In the genomic region with DNA sequence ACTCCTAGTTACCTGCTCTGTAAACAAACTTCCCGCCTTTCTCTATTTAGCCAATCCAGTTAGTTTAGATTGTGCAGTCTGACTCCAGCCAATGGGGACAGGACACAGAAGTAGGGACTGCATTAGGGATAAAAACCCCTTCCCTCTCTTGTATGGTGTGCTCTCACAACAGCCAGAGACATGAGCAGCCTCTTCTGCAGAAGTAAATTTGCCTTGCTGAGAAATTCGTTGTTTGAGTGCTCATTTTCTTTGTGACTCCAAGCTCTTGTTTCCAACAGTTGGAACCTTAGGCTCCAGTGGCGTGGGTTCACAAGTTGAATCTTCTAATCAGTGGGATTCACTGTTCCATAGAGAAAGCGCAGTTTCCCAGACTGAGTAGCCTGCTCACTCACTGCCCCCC, we compare ENCODE assay signal across 19 cellular contexts.
DNase-seq lines count a peak whose midpoint lies in the region; ATAC-seq and TF ChIP-seq lines count a peak whose summit lies in the region.
"Had no signal": no experiment of that assay in that cellular context is flagged by ENCODE, and none has a peak within 500 bp of the region (broad histone marks: within the 10 kb centered on the region; RNA-seq: fewer than 3 reads in every experiment).

No MANE protein-coding gene starts in this region.

- H3K9me3 Mint-ChIP-seq in endodermal cell: peaks cover 73% of the 10 kb centered on the region

- H2AFZ ChIP-seq in OCI-LY7 (ENCODE audit: low read length): no peak overlapping the region

- POLR2A ChIA-PET in HEK293 (lab: Yijun Ruan, JAX) (no interaction called here), OCI-LY7 (lab: Charles Lee) (no interaction called here)

- peaks cover 2% of the 10 kb centered on the region for H3K4me1 Mint-ChIP-seq in endodermal cell
- H3K4me1 Mint-ChIP-seq: CD4-positive, alpha-beta memory T cell had no signal

- H3K27me3 ChIP-seq in endodermal cell (ENCODE audit: control insufficient read depth, insufficient read depth, low read length, poor library complexity, severe bottlenecking) (no peaks in the 10 kb centered on the region), neutrophil (no peaks in the 10 kb centered on the region)
- H3K27me3 ChIP-seq: BLaER1 treated with 17β-estradiol and CSF1 and Interleukin-3, amounts not matched to agents 10 nM and 100 nM; SJCRH30 had no signal

- H3K36me3 ChIP-seq in HEK293 (ENCODE audit: control insufficient read depth in 2 of 2, insufficient read depth in 1 of 2, low read length in 2 of 2) (no peaks in the 10 kb centered on the region), OCI-LY7 (ENCODE audit: insufficient read depth, low read length) (no peaks in the 10 kb centered on the region), endodermal cell (ENCODE audit: control insufficient read depth, insufficient read depth, low read length) (no peaks in the 10 kb centered on the region), neutrophil (no peaks in the 10 kb centered on the region)
- H3K36me3 ChIP-seq: SJCRH30 had no signal

- CTCF ChIA-PET in HEK293 (lab: Yijun Ruan, JAX): no interaction called here
- CTCF ChIA-PET in OCI-LY7 (lab: Charles Lee; ENCODE audit: unreplicated experiment): no interaction called here

- H3K27me3 Mint-ChIP-seq in endodermal cell (ENCODE audit: insufficient read depth): no peaks in the 10 kb centered on the region

- H3K4me1 ChIP-seq in HEK293 (ENCODE audit: control insufficient read depth, insufficient read depth, low read length): no peaks in the 10 kb centered on the region
- no peaks in the 10 kb centered on the region for H3K4me1 ChIP-seq in OCI-LY7 (ENCODE audit: insufficient read depth, low read length, poor library complexity, severe bottlenecking)
- no peaks in the 10 kb centered on the region for H3K4me1 ChIP-seq in endodermal cell (ENCODE audit: control insufficient read depth, insufficient read depth, low read length)
- H3K4me1 ChIP-seq in neutrophil (ENCODE audit: control insufficient read depth in 1 of 2, insufficient read depth in 1 of 2, low read depth in 1 of 2, low read length in 1 of 2): no peaks in the 10 kb centered on the region
- H3K4me1 ChIP-seq: BLaER1 treated with 17β-estradiol and CSF1 and Interleukin-3, amounts not matched to agents 10 nM and 100 nM; Caco-2; SJCRH30 had no signal

- H3K9me3 ChIP-seq in HEK293 (ENCODE audit: control insufficient read depth, insufficient read depth, low read depth, low read length) (no peaks in the 10 kb centered on the region), OCI-LY7 (ENCODE audit: low read length) (peaks cover 15% of the 10 kb centered on the region; the same call in 1 of the 2 replicates), endodermal cell (ENCODE audit: control insufficient read depth, low read length) (peaks cover 53% of the 10 kb centered on the region), neutrophil (peaks cover 23% of the 10 kb centered on the region)

- BruUV-seq in OCI-LY7 (replicated peaks; lab: Mats Ljungman, UMichigan): no TSS peak

- no peaks in the 10 kb centered on the region for H3K79me2 ChIP-seq in OCI-LY7 (ENCODE audit: insufficient read depth, low read depth, low read length)

- H3K36me3 Mint-ChIP-seq in endodermal cell (ENCODE audit: low read depth): peaks cover 2% of the 10 kb centered on the region

- TF ChIP-seq CTCF in HEK293 (tag by site-specific recombination; IDR thresholded peaks at IDR 0.05) (no peak), OCI-LY7 (conservative IDR thresholded peaks at IDR 0.05; ENCODE audit: low read length) (no peak), endodermal cell (conservative IDR thresholded peaks at IDR 0.05) (no peak), neutrophil (IDR thresholded peaks at IDR 0.05) (no peak)

- DNase-seq in OCI-LY7 (ENCODE audit: low spot score): peak; percentile 29
- no peak for DNase-seq in endodermal cell
- no peak for DNase-seq in germinal center (ENCODE audit: low spot score)
- DNase-seq in SKM-1 (lab: John Stamatoyannopoulos, UW; ENCODE audit: unreplicated experiment): no peak
- DNase-seq: Caco-2; CD4-positive, alpha-beta memory T cell; DMS153; GDM1; H7; HFFc6; IMR-90; Karpas-422; NCI-H187; SJCRH30 had no signal

- no peak for ATAC-seq in GM19397 (IDR thresholded peaks at IDR 0.05; ENCODE audit: unreplicated experiment)
- ATAC-seq: Panc1 had no signal

- WGBS in endodermal cell (ENCODE audit: insufficient coverage in 1 of 2, insufficient read length in 1 of 2), 2 experiments: 86 to 91% methylated on average over 4 of the region's 4 CpGs

- no peak overlapping the region for H3K9ac ChIP-seq in endodermal cell (ENCODE audit: extremely low read depth, low read length, poor library complexity, severe bottlenecking)
- H3K9ac ChIP-seq: BLaER1 treated with 17β-estradiol and CSF1 and Interleukin-3, amounts not matched to agents 10 nM and 100 nM had no signal

- H3K4me3 ChIP-seq in HEK293 (ENCODE audit: low read depth, low read length) (no peak overlapping the region), OCI-LY7 (ENCODE audit: low read depth, low read length, poor library complexity, severe bottlenecking) (no peak overlapping the region), endodermal cell (ENCODE audit: low read length) (peak overlapping the region; percentile 35), neutrophil (ENCODE audit: low read depth in 1 of 2, low read length in 1 of 2) (no peak overlapping the region)
- H3K4me3 ChIP-seq: SJCRH30 had no signal

- intact Hi-C loops in OCI-LY7 (cut with micrococcal nuclease; ENCODE audit: unreplicated experiment): no loop called here

- H3K27ac Mint-ChIP-seq in endodermal cell: no peak overlapping the region
- H3K27ac Mint-ChIP-seq: CD4-positive, alpha-beta memory T cell; HFFc6 had no signal

- no peak overlapping the region for H3K4me2 ChIP-seq in OCI-LY7 (ENCODE audit: low read length)
- H3K4me2 ChIP-seq: BLaER1 treated with 17β-estradiol and CSF1 and Interleukin-3, amounts not matched to agents 10 nM and 100 nM had no signal

- no peak overlapping the region for H3K4me3 Mint-ChIP-seq in endodermal cell
- H3K4me3 Mint-ChIP-seq: CD4-positive, alpha-beta memory T cell; HFFc6 had no signal

- no peaks in the 10 kb centered on the region for H3K9me2 ChIP-seq in OCI-LY7 (ENCODE audit: insufficient read depth, low read length)

- no peak overlapping the region for H3K27ac ChIP-seq in HEK293 (ENCODE audit: extremely low read depth, low read depth, low read length)
- H3K27ac ChIP-seq in OCI-LY7 (ENCODE audit: low read depth, low read length, poor library complexity, severe bottlenecking): no peak overlapping the region
- no peak overlapping the region for H3K27ac ChIP-seq in endodermal cell (ENCODE audit: low read depth, low read length)
- H3K27ac ChIP-seq in neutrophil: peak overlapping the region; percentile 38
- H3K27ac ChIP-seq: BLaER1 treated with 17β-estradiol and CSF1 and Interleukin-3, amounts not matched to agents 10 nM and 100 nM; SJCRH30 had no signal

- no peaks in the 10 kb centered on the region for H4K20me1 ChIP-seq in OCI-LY7 (ENCODE audit: insufficient read depth, low read length)
- H4K20me1 ChIP-seq: BLaER1 treated with 17β-estradiol and CSF1 and Interleukin-3, amounts not matched to agents 10 nM and 100 nM had no signal

TF ChIP-seq in HEK293, 187 proteins besides CTCF, POLR2A, EP300 and RAD21:
- TF ChIP-seq MZF1 (tag by site-specific recombination; IDR thresholded peaks at IDR 0.05; ENCODE audit: borderline replicate concordance) (no peak), SETDB1 (IDR thresholded peaks at IDR 0.05; ENCODE audit: insufficient read length, low read length) (peak; percentile 71), ZNF175 (tag by site-specific recombination; IDR thresholded peaks at IDR 0.05) (no peak)
